In genomic region chr1:8010080-8010664, GRCh38 we compare ENCODE assay signal across 1 cellular context.
TF ChIP-seq lines count a peak whose summit lies in the region.

No MANE protein-coding gene starts in this region.

TF ChIP-seq in GM23338, 12 proteins besides CTCF, POLR2A, EP300 and RAD21 (continued from another document):
- TF ChIP-seq JUNB (IDR thresholded peaks at IDR 0.05; ENCODE audit: unreplicated experiment) (no peak), STAT1 (IDR thresholded peaks at IDR 0.05; ENCODE audit: unreplicated experiment) (no peak), ZNF462 (CRISPR knock-in tag; IDR thresholded peaks at IDR 0.05) (no peak), REST (IDR thresholded peaks at IDR 0.05; ENCODE audit: unreplicated experiment) (no peak), EZH2phosphoT487 (IDR thresholded peaks at IDR 0.05; ENCODE audit: unreplicated experiment) (no peak), CREB1 (CRISPR knock-in tag; IDR thresholded peaks at IDR 0.05; ENCODE audit: low read depth) (no peak), NANOG (IDR thresholded peaks at IDR 0.05; ENCODE audit: borderline replicate concordance) (no peak), ZNF331 (CRISPR knock-in tag; IDR thresholded peaks at IDR 0.05; ENCODE audit: low read depth) (no peak), ETS1 (IDR thresholded peaks at IDR 0.05) (no peak), EZH2 (IDR thresholded peaks at IDR 0.05; ENCODE audit: low read depth, unreplicated experiment) (no peak), ZNF114 (CRISPR knock-in tag; IDR thresholded peaks at IDR 0.05) (no peak)
